In genomic region chr17:1126327-1126726, GRCh38 we compare ENCODE assay signal across 18 cellular contexts. TPM values are rescaled to one million over a fixed set of nuclear protein-coding genes. Genes with fewer than 3 reads are reported as not detected.
DNase-seq lines count a peak whose midpoint lies in the region; ATAC-seq, FAIRE-seq and TF ChIP-seq lines count a peak whose summit lies in the region.
"Had no signal": no experiment of that assay in that cellular context is flagged by ENCODE, and none has a peak within 500 bp of the region (broad histone marks: within the 10 kb centered on the region; RNA-seq: fewer than 3 reads in every experiment).

No MANE protein-coding gene starts in this region.

- H3K27ac ChIP-seq in HepG2 (ENCODE audit: extremely low read length, insufficient read depth, low read length) (no peak overlapping the region), right lobe of liver (no peak overlapping the region), cingulate gyrus (ENCODE audit: low read depth, low read length) (peak overlapping the region; percentile 84), thoracic aorta (peak overlapping the region; percentile 71 to 80), left lung (no peak overlapping the region)
- H3K27ac ChIP-seq: PC-9 had no signal

- H2AFZ ChIP-seq in HepG2 (ENCODE audit: low read length) = no peak overlapping the region
- H2AFZ ChIP-seq: PC-9 had no signal

- H4K20me1 ChIP-seq in HepG2 (ENCODE audit: insufficient read depth, low read length) = no peaks in the 10 kb centered on the region

- H3K36me3 ChIP-seq in HepG2 (replicated peaks in 1 of 2; ENCODE audit: control insufficient read depth in 1 of 2, insufficient read depth in 2 of 2, low read length in 2 of 2) (no peaks in the 10 kb centered on the region), right lobe of liver (no peaks in the 10 kb centered on the region), thoracic aorta (no peaks in the 10 kb centered on the region), left lung (peaks cover 0 to 11% of the 10 kb centered on the region in 2 donors)

- ATAC-seq in HepG2 (peak; percentile 41), right lobe of liver (no peak), thoracic aorta (ENCODE audit: insufficient number of reproducible peaks, low FRiP score, low read depth) (no peak), left lung (no peak)

- H3K27me3 ChIP-seq in HepG2 (ENCODE audit: control insufficient read depth in 1 of 2, insufficient read depth in 2 of 2, low read length in 2 of 2) (peaks cover 18 to 72% of the 10 kb centered on the region in 2 experiments; a peak in 4 of 5 replicates), right lobe of liver (no peaks in the 10 kb centered on the region), thoracic aorta (replicated peaks; ENCODE audit: insufficient read depth) (no peaks in the 10 kb centered on the region), left lung (no peaks in the 10 kb centered on the region)

- intact Hi-C loops in HepG2 (cut with micrococcal nuclease; ENCODE audit: unreplicated experiment) (no loop called here), right lobe of liver (cut with DNase I) (loop anchor here in 1 of 2 donors (10.0 kb wide), 1 partner anchor 48 kb away; the partner anchor contains the start of gene ABR), left lung (cut with DNase I) (no loop called here)

- H3K4me1 ChIP-seq in HepG2 (ENCODE audit: insufficient read depth, low read length) (peaks cover 16% of the 10 kb centered on the region), right lobe of liver (peaks cover 0 to 10% (median 3%) of the 10 kb centered on the region in 4 donors), thoracic aorta (ENCODE audit: control insufficient read depth in 1 of 2, low read depth in 2 of 2) (peaks cover 8 to 45% of the 10 kb centered on the region in 2 donors), left lung (peaks cover 0 to 25% of the 10 kb centered on the region in 2 donors)

- CTCF ChIA-PET in HepG2 (lab: Yijun Ruan, JAX; ENCODE audit: low intra/inter-chr PET ratio, low total read pairs) = no interaction called here

- H3K4me3 ChIP-seq in HepG2 (replicated peaks in 1 of 3; ENCODE audit: insufficient read depth in 1 of 3, low read depth in 2 of 3, low read length in 3 of 3) = no peak overlapping the region
- no peak overlapping the region for H3K4me3 ChIP-seq in right lobe of liver
- no peak overlapping the region for H3K4me3 ChIP-seq in thoracic aorta
- H3K4me3 ChIP-seq in left lung = no peak overlapping the region
- H3K4me3 ChIP-seq: A549, PC-9 had no signal

- H3K9me3 ChIP-seq in HepG2 (ENCODE audit: low read length) (no peaks in the 10 kb centered on the region), right lobe of liver (no peaks in the 10 kb centered on the region), thoracic aorta (no peaks in the 10 kb centered on the region), left lung (no peaks in the 10 kb centered on the region)
- H3K9me3 ChIP-seq: A549 had no signal

- H3K9ac ChIP-seq in HepG2 (ENCODE audit: insufficient read depth, low read depth, low read length) = no peak overlapping the region

- WGBS in HepG2 (ENCODE audit: low lambda C conversion rate) = 17% methylated on average over 8 of the region's 24 CpGs
- WGBS in right lobe of liver (ENCODE audit: insufficient coverage, low coverage, low lambda C conversion rate, missing lambda C conversion rate) = no CpG with 5 or more reads among the region's 24 CpGs

- DNase-seq in HepG2 (ENCODE audit: low spot score) = no peak
- DNase-seq in right lobe of liver = no peak
- peak; percentile 52 for DNase-seq in left kidney (ENCODE audit: low read depth, low spot score)
- no peak for DNase-seq in thoracic aorta (ENCODE audit: low spot score)
- no peak for DNase-seq in left lung
- no peak for DNase-seq in T1000 (lab: John Stamatoyannopoulos, UW)
- no peak for DNase-seq in DMS79 (lab: John Stamatoyannopoulos, UW)
- DNase-seq: CD4-positive, alpha-beta T cell; DND-41; HFFc6; NCI-H1436; NCI-H1930; NCI-H226; NCI-H82; PC-9 had no signal

- no peak for TF ChIP-seq CTCF in HepG2 (CRISPR knock-in tag; IDR thresholded peaks at IDR 0.05)
- no peak for TF ChIP-seq CTCF in right lobe of liver (IDR thresholded peaks at IDR 0.05)
- TF ChIP-seq CTCF in thoracic aorta (IDR thresholded peaks at IDR 0.05) = no peak
- TF ChIP-seq CTCF in left lung (IDR thresholded peaks at IDR 0.05) = no peak

- no peak for FAIRE-seq in HepG2 (lab: Jason Lieb, UNC)
- FAIRE-seq: A549, H54 had no signal

- H3K79me2 ChIP-seq in HepG2 (ENCODE audit: insufficient read depth, low read length) = no peaks in the 10 kb centered on the region

- BruUV-seq in HepG2 (replicated peaks; lab: Mats Ljungman, UMichigan) = no TSS peak

- no peak for TF ChIP-seq RAD21 in HepG2 (CRISPR knock-in tag; IDR thresholded peaks at IDR 0.05)

- POLR2A ChIA-PET in HepG2 (lab: Yijun Ruan, JAX) = no interaction called here

- TF ChIP-seq POLR2A in HepG2 (IDR thresholded peaks at IDR 0.05; ENCODE audit: insufficient read depth in 1 of 2, low read depth in 2 of 2, low read length in 2 of 2) = no peak
- TF ChIP-seq POLR2A in right lobe of liver (IDR thresholded peaks at IDR 0.05) = no peak

- H3K4me2 ChIP-seq in HepG2 (ENCODE audit: low read depth, low read length) = no peak overlapping the region
- H3K4me2 ChIP-seq: A549, PC-9 had no signal

- in situ Hi-C loops in HepG2 (cut with HindIII; ENCODE audit: extremely low pct_ligation_motif_present, low pct_unique_long_range_greater_than_20kb) = no loop called here

- TF ChIP-seq EP300 in HepG2 (IDR thresholded peaks at IDR 0.05; ENCODE audit: low read depth in 2 of 2, low read length in 2 of 2) (no peak), HepG2 (CRISPR knock-in tag; IDR thresholded peaks at IDR 0.05; ENCODE audit: borderline replicate concordance) (no peak)

TF ChIP-seq in HepG2, 621 proteins besides CTCF, POLR2A, EP300 and RAD21:
- TF ChIP-seq GABPB1 (CRISPR knock-in tag; IDR thresholded peaks at IDR 0.05) (peak; percentile 69), NFE2 (CRISPR knock-in tag; IDR thresholded peaks at IDR 0.05) (no peak), HNRNPL (IDR thresholded peaks at IDR 0.05; ENCODE audit: low read depth, low read length) (peak; percentile 47; the same call in 1 of the 2 replicates), GABPA (IDR thresholded peaks at IDR 0.05; ENCODE audit: low read depth, low read length) (no peak), GABPA (CRISPR knock-in tag; IDR thresholded peaks at IDR 0.05; ENCODE audit: low read depth) (0 out of 2 replicates have a peak, but pooled peaks have one; percentile 24)

RNA-seq across cellular contexts. Expression of gene ABR, which starts 53.5 kb away (rescaled TPM):
- total RNA-seq in HepG2 (2016; rRNA removed; fragmentation: Illumina TruSeq; extraction: Trizol) (10.9 and 12.4 TPM in 2 replicates), right lobe of liver (10 to 100 TPM in 3 of 6 experiments, 1 to 10 TPM in 3; 7.4 to 21.5 (median 11.3) TPM), thoracic aorta (100 to 1,000 TPM; 159 to 200 TPM), left lung (100 to 1,000 TPM; 147 to 187 TPM)
- total RNA-seq in HepG2 (2016; cell fraction: cytosol; rRNA removed; fragmentation: Illumina TruSeq; extraction: Trizol; ENCODE audit: low read depth) = 5.9 and 7.8 TPM in 2 replicates
- 9.1 and 11.6 TPM in 2 replicates for total RNA-seq in HepG2 (2016; cell fraction: insoluble cytoplasmic fraction; rRNA removed; fragmentation: Illumina TruSeq; extraction: Trizol)
- 9.3 and 10.5 TPM in 2 replicates for total RNA-seq in HepG2 (2016; cell fraction: membrane; rRNA removed; fragmentation: Illumina TruSeq; extraction: Trizol)
- 8.0 and 11.0 TPM in 2 replicates for total RNA-seq in HepG2 (2016; cell fraction: nucleus; rRNA removed; fragmentation: Illumina TruSeq; extraction: Trizol)
- polyA plus RNA-seq in HepG2 (2011; rRNA removed) = 40.4 TPM in 2 replicates
- 13.2 and 21.6 TPM in 2 replicates for polyA plus RNA-seq in HepG2 (2011; cell fraction: cytosol; rRNA removed)
- polyA plus RNA-seq in HepG2 (2011; cell fraction: nucleus; rRNA removed) = 68.7 and 98.6 TPM in 2 replicates
- polyA plus RNA-seq in HepG2 (2012) = 10.2 and 11.3 TPM in 2 replicates
- 0.85 and 1.1 TPM in 2 replicates for polyA plus RNA-seq in HepG2 (2016; cell fraction: cytosol; fragmentation: Illumina TruSeq; extraction: Trizol; ENCODE audit: low read depth)
- 8.6 and 11.0 TPM in 2 replicates for polyA plus RNA-seq in HepG2 (2016; cell fraction: insoluble cytoplasmic fraction; fragmentation: Illumina TruSeq; extraction: Trizol; ENCODE audit: low read depth)
- 2.9 and 3.5 TPM in 2 replicates for polyA plus RNA-seq in HepG2 (2016; cell fraction: membrane; fragmentation: Illumina TruSeq; extraction: Trizol; ENCODE audit: low read depth)
- 18.8 and 21.3 TPM in 2 replicates for polyA plus RNA-seq in HepG2 (2016; cell fraction: nucleus; fragmentation: Illumina TruSeq; extraction: Trizol; ENCODE audit: insufficient read depth, low read depth)
- 37.5 and 62.6 TPM in 2 replicates for polyA minus RNA-seq in HepG2 (2011; rRNA and poly(A)+ RNA removed; ENCODE audit: low replicate concordance)
- 19.0 and 21.4 TPM in 2 replicates for polyA minus RNA-seq in HepG2 (2011; cell fraction: cytosol; rRNA and poly(A)+ RNA removed)
- polyA minus RNA-seq in HepG2 (2011; cell fraction: nucleus; rRNA and poly(A)+ RNA removed) = 24.5 and 24.6 TPM in 2 replicates

Comparison
In these comparisons a context has a peak if more than half of its experiments do, and no peak if none do; other contexts are left out.
1. H3K27ac ChIP-seq: peak in cingulate gyrus (single experiment) and thoracic aorta (2 of 2); none in HepG2 (single experiment), right lobe of liver (0 of 3) and left lung (0 of 2).
2. RNA of gene ABR, which starts 53.5 kb away (total RNA-seq): 159 to 200 TPM in thoracic aorta and 147 to 187 TPM in left lung; 7.4 to 21.5 TPM in right lobe of liver and 5.9 to 12.4 TPM in HepG2; every median in the first group is over 4 times any median in the second.